ENCODE assay signal across 22 cellular contexts in genomic region chr4:20203508-20203907, GRCh38. TPM values are rescaled to one million over a fixed set of nuclear protein-coding genes. Genes with fewer than 3 reads are reported as not detected.
A peak's percentile ranks its signal among the peaks of the same experiment; 100 is the strongest.
DNase-seq lines count a peak whose midpoint lies in the region; ATAC-seq, FAIRE-seq and TF ChIP-seq lines count a peak whose summit lies in the region.
"Had no signal": no experiment of that assay in that cellular context is flagged by ENCODE, and none has a peak within 500 bp of the region (broad histone marks: within the 10 kb centered on the region; RNA-seq: fewer than 3 reads in every experiment).

No MANE protein-coding gene starts in this region.

- H3K27me3 Mint-ChIP-seq in activated T-cell treated with anti-CD3 and anti-CD28 coated beads, Interleukin-2, amount 50 U/mL, for 24 hours: no peaks in the 10 kb centered on the region
- H3K27me3 Mint-ChIP-seq: CD4-positive, alpha-beta T cell had no signal

- TF ChIP-seq POLR2A in endothelial cell of umbilical vein (IDR thresholded peaks at IDR 0.05; ENCODE audit: low read depth, low read length): no peak
- no peak for TF ChIP-seq POLR2A in esophagus muscularis mucosa (IDR thresholded peaks at IDR 0.05; ENCODE audit: low read depth)

- no peak for TF ChIP-seq CTCF in endothelial cell of umbilical vein (IDR thresholded peaks at IDR 0.05; ENCODE audit: extremely low read depth in 1 of 2, insufficient read depth in 1 of 2, low read depth in 1 of 2, low read length in 2 of 2)
- no peak for TF ChIP-seq CTCF in esophagus muscularis mucosa (IDR thresholded peaks at IDR 0.05)

- no peak for TF ChIP-seq EP300 in esophagus muscularis mucosa (IDR thresholded peaks at IDR 0.05)

- no peaks in the 10 kb centered on the region for H3K9me1 ChIP-seq in endothelial cell of umbilical vein (replicated peaks; ENCODE audit: control insufficient read depth, extremely low read depth, insufficient read depth, low read length)

- H3K9me3 Mint-ChIP-seq in activated T-cell treated with anti-CD3 and anti-CD28 coated beads, Interleukin-2, amount 50 U/mL, for 24 hours: peaks cover 7% of the 10 kb centered on the region
- H3K9me3 Mint-ChIP-seq: CD4-positive, alpha-beta T cell had no signal

- CTCF ChIA-PET in endothelial cell of umbilical vein (lab: Charles Lee): no interaction called here

- ATAC-seq in HG03045 (IDR thresholded peaks at IDR 0.05; ENCODE audit: unreplicated experiment): no peak
- ATAC-seq in GM19395 (IDR thresholded peaks at IDR 0.05; ENCODE audit: unreplicated experiment): no peak
- ATAC-seq: activated T-cell treated with anti-CD3 and anti-CD28 coated beads, Interleukin-2, amount 50 U/mL, for 4 hours; left lung; Panc1 had no signal

- no peak overlapping the region for H3K4me3 Mint-ChIP-seq in activated T-cell treated with anti-CD3 and anti-CD28 coated beads, Interleukin-2, amount 50 U/mL, for 24 hours
- H3K4me3 Mint-ChIP-seq: activated T-cell treated with anti-CD3 and anti-CD28 coated beads, Interleukin-2, amount 50 U/mL, for 4 hours; CD4-positive, alpha-beta T cell had no signal

- no peak overlapping the region for H3K4me2 ChIP-seq in endothelial cell of umbilical vein (ENCODE audit: insufficient read depth, low read length)

- no peaks in the 10 kb centered on the region for H4K20me1 ChIP-seq in endothelial cell of umbilical vein (replicated peaks; ENCODE audit: control insufficient read depth, extremely low read depth, insufficient read depth, low read length)

- DNase-seq in EL: peak; percentile 98
- peak; percentile 97 for DNase-seq in RPMI7951 (ENCODE audit: low read depth)
- DNase-seq in endothelial cell of umbilical vein (ENCODE audit: low read depth, low spot score): peak; percentile 6
- DNase-seq in non-pigmented ciliary epithelial cell (ENCODE audit: low read depth): peak; percentile 70
- DNase-seq in esophagus muscularis mucosa (ENCODE audit: extremely low spot score): no peak
- no peak for DNase-seq in activated T-cell treated with anti-CD3 and anti-CD28 coated beads, Interleukin-2, amount 50 U/mL, for 24 hours
- DNase-seq: activated CD4-positive, alpha-beta T cell treated with anti-CD3 and anti-CD28 coated beads for 48 hours; activated T-cell treated with anti-CD3 and anti-CD28 coated beads, Interleukin-2, amount 50 U/mL, for 4 hours; amygdala; CD4-positive, alpha-beta T cell; effector CD4-positive, alpha-beta T cell; head of caudate nucleus; Kasumi-1; left lung; NCI-H1694 treated with DMSO at 0.1 percent for 48 hours; NCI-H526 treated with DMSO at 0.1 percent for 48 hours; T-helper 2 cell; tibial artery had no signal

- no peak overlapping the region for H3K9ac ChIP-seq in endothelial cell of umbilical vein (replicated peaks; ENCODE audit: extremely low read depth, insufficient read depth, low read length)

- no peaks in the 10 kb centered on the region for H3K36me3 Mint-ChIP-seq in activated T-cell treated with anti-CD3 and anti-CD28 coated beads, Interleukin-2, amount 50 U/mL, for 24 hours (ENCODE audit: low read depth)

- H3K27me3 ChIP-seq in endothelial cell of umbilical vein (ENCODE audit: control insufficient read depth in 2 of 2, insufficient read depth in 2 of 2, low read length in 2 of 2) (no peaks in the 10 kb centered on the region), esophagus muscularis mucosa (no peaks in the 10 kb centered on the region)
- H3K27me3 ChIP-seq: left lung, tibial artery had no signal

- no peak overlapping the region for H3K27ac Mint-ChIP-seq in activated T-cell treated with anti-CD3 and anti-CD28 coated beads, Interleukin-2, amount 50 U/mL, for 24 hours
- H3K27ac Mint-ChIP-seq: CD4-positive, alpha-beta T cell had no signal

- H3K27ac ChIP-seq in endothelial cell of umbilical vein (ENCODE audit: insufficient read depth, low read depth, low read length): no peak overlapping the region
- no peak overlapping the region for H3K27ac ChIP-seq in esophagus muscularis mucosa (replicated peaks in 1 of 4)
- H3K27ac ChIP-seq: left lung, tibial artery had no signal

- H3K4me3 ChIP-seq in endothelial cell of umbilical vein (replicated peaks in 1 of 3; ENCODE audit: insufficient read depth in 1 of 3, low read depth in 1 of 3, low read length in 3 of 3) (no peak overlapping the region), esophagus muscularis mucosa (no peak overlapping the region)
- H3K4me3 ChIP-seq: left lung, tibial artery had no signal

- dilution Hi-C loops in endothelial cell of umbilical vein (cut with MboI; ENCODE audit: extremely low pct_ligation_motif_present, low sequenced_read_pairs): no loop called here

- H3K9me3 ChIP-seq in endothelial cell of umbilical vein (replicated peaks; ENCODE audit: control insufficient read depth, insufficient read depth, low read length) (no peaks in the 10 kb centered on the region), esophagus muscularis mucosa (no peaks in the 10 kb centered on the region)
- H3K9me3 ChIP-seq: tibial artery had no signal

- no peak overlapping the region for H2AFZ ChIP-seq in endothelial cell of umbilical vein (ENCODE audit: low read depth, low read length)

- BruUV-seq in endothelial cell of umbilical vein (replicated peaks; lab: Mats Ljungman, UMichigan): no TSS peak

- no peaks in the 10 kb centered on the region for H3K79me2 ChIP-seq in endothelial cell of umbilical vein (ENCODE audit: control insufficient read depth, insufficient read depth, low read length)

- H3K36me3 ChIP-seq in endothelial cell of umbilical vein (ENCODE audit: control insufficient read depth in 2 of 2, extremely low read depth in 1 of 2, insufficient read depth in 2 of 2, low read length in 2 of 2) (no peaks in the 10 kb centered on the region), esophagus muscularis mucosa (no peaks in the 10 kb centered on the region)
- H3K36me3 ChIP-seq: left lung, tibial artery had no signal

- POLR2A ChIA-PET in endothelial cell of umbilical vein (lab: Charles Lee): no interaction called here

- H3K4me1 ChIP-seq in endothelial cell of umbilical vein (ENCODE audit: control insufficient read depth, extremely low read depth, insufficient read depth, low read length) (no peaks in the 10 kb centered on the region), esophagus muscularis mucosa (no peaks in the 10 kb centered on the region)
- H3K4me1 ChIP-seq: left lung, tibial artery had no signal

- no peaks in the 10 kb centered on the region for H3K4me1 Mint-ChIP-seq in activated T-cell treated with anti-CD3 and anti-CD28 coated beads, Interleukin-2, amount 50 U/mL, for 24 hours (ENCODE audit: low read depth)

- intact Hi-C loops in endothelial cell of umbilical vein (cut with micrococcal nuclease) (no loop called here), esophagus muscularis mucosa (cut with DNase I) (no loop called here)

- no peak for FAIRE-seq in endothelial cell of umbilical vein (lab: Jason Lieb, UNC)

TF ChIP-seq in endothelial cell of umbilical vein, 7 proteins besides CTCF, POLR2A, EP300 and RAD21:
- TF ChIP-seq MYC (IDR thresholded peaks at IDR 0.05; ENCODE audit: low read depth, low read length): no peak

RNA-seq across cellular contexts. Expression of gene SLIT2, which starts 48.2 kb away (rescaled TPM):
- total RNA-seq in RPMI7951 (2014; rRNA removed; shearing (Covaris generic)): 12.7 and 13.8 TPM in 2 replicates
- total RNA-seq in endothelial cell of umbilical vein (22.2 and 28.2 TPM in 2 replicates), esophagus muscularis mucosa (100 to 1,000 TPM in 1 of 4 donors, 10 to 100 TPM in 3; 82.3 to 101 (median 92.0) TPM)
- 7.7 and 9.3 TPM in 2 replicates for polyA plus RNA-seq in endothelial cell of umbilical vein
- polyA plus RNA-seq in endothelial cell of umbilical vein (2011; cell fraction: cytosol; rRNA removed): 9.7 and 11.0 TPM in 2 replicates
- 17.3 and 23.1 TPM in 2 replicates for polyA plus RNA-seq in endothelial cell of umbilical vein (2011; cell fraction: nucleus; rRNA removed)
- polyA plus RNA-seq in endothelial cell of umbilical vein (2012): 23.4 and 30.0 TPM in 2 replicates
- 30.9 and 37.5 TPM in 2 replicates for polyA minus RNA-seq in endothelial cell of umbilical vein
- 1.6 TPM for polyA minus RNA-seq in endothelial cell of umbilical vein (2011; cell fraction: cytosol; rRNA and poly(A)+ RNA removed)
- 66.6 and 75.1 TPM in 2 replicates for polyA minus RNA-seq in endothelial cell of umbilical vein (2011; cell fraction: nucleus; rRNA and poly(A)+ RNA removed)
- total RNA-seq: CD4-positive, alpha-beta T cell; G401 had no signal

Comparison
In these comparisons a context has a peak if more than half of its experiments do, and no peak if none do; other contexts are left out.
1. DNase-seq: peak in EL (single experiment), RPMI7951 (single experiment), endothelial cell of umbilical vein (single experiment) and non-pigmented ciliary epithelial cell (single experiment); none in esophagus muscularis mucosa (single experiment) and activated T-cell treated with anti-CD3 and anti-CD28 coated beads, Interleukin-2, amount 50 U/mL, for 24 hours (single experiment).